In the genomic region with DNA sequence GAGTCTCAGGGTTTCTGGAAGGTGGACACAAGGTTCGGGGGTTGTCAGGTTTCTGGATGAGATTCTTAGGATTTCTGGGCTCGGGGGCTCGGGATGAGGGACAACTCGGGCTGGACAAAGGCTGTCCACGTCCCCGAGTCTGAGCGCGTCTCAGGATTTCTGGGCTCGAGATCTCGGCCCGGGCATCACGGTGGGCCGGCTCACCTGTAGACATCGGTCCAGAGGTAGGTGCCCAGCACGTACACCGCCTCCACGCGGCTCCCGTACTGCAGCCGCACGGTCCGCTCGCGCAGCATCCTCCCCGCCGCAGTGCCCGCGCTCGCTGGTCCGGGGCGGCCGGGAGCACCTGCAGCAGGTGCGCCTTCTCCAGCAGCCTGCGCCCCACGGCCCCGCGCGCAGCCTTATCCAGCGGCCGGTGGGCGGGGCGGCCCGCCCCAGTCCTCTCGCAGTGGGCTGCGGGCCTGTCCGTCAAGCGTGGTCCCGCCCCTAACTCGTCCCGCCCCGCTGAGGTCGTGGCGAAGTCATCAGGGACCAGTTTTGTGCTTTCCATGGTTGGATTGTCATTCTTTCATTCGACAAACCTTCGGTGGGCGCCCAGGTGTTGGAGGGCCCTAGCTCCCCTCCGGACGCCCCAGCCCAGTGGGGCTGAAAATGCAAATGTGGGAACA, we compare ENCODE assay signal across 8 cellular contexts. TPM values are rescaled to one million over a fixed set of nuclear protein-coding genes. Genes with fewer than 3 reads are reported as not detected.
DNase-seq lines count a peak whose midpoint lies in the region; ATAC-seq, FAIRE-seq and TF ChIP-seq lines count a peak whose summit lies in the region.

A gene (minus strand): TSS at position 376 of the 668 bp plus-strand sequence. CDS start 80 bp downstream, at position 296.

- no peak within 1 kb of the TSS for H2BK5ac ChIP-seq in H1 (ENCODE audit: low read depth, low read length)

- no peak for DNase-seq in BJ (ENCODE audit: low read depth)
- DNase-seq in NCI-H2196 treated with DMSO at 0.1 percent for 48 hours (lab: John Stamatoyannopoulos, UW; ENCODE audit: unreplicated experiment), result peak; percentile 41
- peak; percentile 68 for DNase-seq in activated CD8-positive, alpha-beta T cell treated with anti-CD3 and anti-CD28 coated beads for 36 hours
- peak in 1 of 2 experiments; percentile 89 for DNase-seq in H1 (ENCODE audit: low read depth in 1 of 2, low spot score in 2 of 2)
- peak; percentile 21 for DNase-seq in stimulated activated CD8-positive, alpha-beta memory T cell treated with anti-CD3 and anti-CD28 coated beads, Interleukin-12 subunit alpha, Interleukin-12 subunit beta, amount 100 ng/mL, for 4 hours (ENCODE audit: low read depth)

- H2BK20ac ChIP-seq in H1 (ENCODE audit: low read length), result no peak within 1 kb of the TSS

- H3K4me1 ChIP-seq in H1 (replicated peaks in 1 of 4; ENCODE audit: control insufficient read depth in 3 of 4, insufficient read depth in 4 of 4, low read length in 3 of 4), result peaks cover 0 to 17% (median 5%) of the 10 kb centered on the region in 4 experiments; a peak in 5 of 7 replicates
- H3K4me1 ChIP-seq in mesodermal cell (ENCODE audit: control insufficient read depth, insufficient read depth, low read length, poor library complexity, severe bottlenecking), result peaks cover 24% of the 10 kb centered on the region

- H3K9ac ChIP-seq in H1 (replicated peaks in 1 of 4; ENCODE audit: extremely low read depth in 1 of 4, low read depth in 3 of 4, low read length in 3 of 4), result peak within 1 kb of the TSS in 1 of 4 experiments; percentile 41; a peak in 1 of 7 replicates

- H3K4me3 ChIP-seq in BJ (ENCODE audit: low read depth, low read length), result peak within 1 kb of the TSS; percentile 36
- H3K4me3 ChIP-seq in H1 (ENCODE audit: extremely low read depth in 1 of 4, insufficient read depth in 2 of 4, low read depth in 3 of 4, low read length in 4 of 4), result peak within 1 kb of the TSS; percentile 53 to 78 (median 67)
- H3K4me3 ChIP-seq in mesodermal cell (ENCODE audit: extremely low read depth, insufficient read depth, low read length, poor library complexity, severe bottlenecking), result peak within 1 kb of the TSS; percentile 37

- no peak within 1 kb of the TSS for H2AK5ac ChIP-seq in H1 (ENCODE audit: low read depth, low read length)

- H3K4me3 Mint-ChIP-seq in activated CD8-positive, alpha-beta T cell treated with anti-CD3 and anti-CD28 coated beads for 36 hours, result peak within 1 kb of the TSS; percentile 8

- H3K79me2 ChIP-seq in H1 (ENCODE audit: control insufficient read depth in 1 of 2, insufficient read depth in 2 of 2, low read length in 2 of 2), result no peaks in the 10 kb centered on the region

- peaks cover 27% of the 10 kb centered on the region for H3K27me3 ChIP-seq in BJ (ENCODE audit: control insufficient read depth, insufficient read depth, low read length)
- H3K27me3 ChIP-seq in H1 (replicated peaks in 1 of 4; ENCODE audit: control insufficient read depth in 3 of 4, extremely low read depth in 1 of 4, insufficient read depth in 3 of 4, low read length in 3 of 4), result peaks cover 16 to 29% (median 24%) of the 10 kb centered on the region in 4 experiments

- H3K9me3 Mint-ChIP-seq in activated CD8-positive, alpha-beta T cell treated with anti-CD3 and anti-CD28 coated beads for 36 hours, result no peaks in the 10 kb centered on the region

- POLR2A ChIA-PET in BJ (lab: Charles Lee), result no interaction called here
- POLR2A ChIA-PET in activated CD8-positive, alpha-beta T cell treated with anti-CD3 and anti-CD28 coated beads for 36 hours (lab: Charles Lee), result interaction anchor here (1.0 kb wide), 1 partner anchor 10 kb away, joined by 3 read pairs; no protein-coding TSS in a partner anchor
- POLR2A ChIA-PET in H1 (lab: Charles Lee; ENCODE audit: partially characterized antibody), result interaction anchor here (0.7 to 1.5 kb wide), 2 partner anchors 11 to 286 kb away, joined by 3 read pairs; no protein-coding TSS in a partner anchor

- no peak within 1 kb of the TSS for H3K56ac ChIP-seq in H1 (replicated peaks; ENCODE audit: insufficient read length, low read depth, low read length)

- H3K79me1 ChIP-seq in H1 (ENCODE audit: low read depth, low read length), result no peaks in the 10 kb centered on the region

- no peak for TF ChIP-seq EP300 in H1 (IDR thresholded peaks at IDR 0.05; ENCODE audit: borderline replicate concordance in 1 of 2, low read depth in 2 of 2, low read length in 2 of 2)

- H3K36me3 Mint-ChIP-seq in activated CD8-positive, alpha-beta T cell treated with anti-CD3 and anti-CD28 coated beads for 36 hours (ENCODE audit: low read depth), result no peaks in the 10 kb centered on the region

- peak within 1 kb of the TSS; percentile 47; the same call in 1 of the 2 replicates for H2AFZ ChIP-seq in H1 (ENCODE audit: low read length)

- H4K20me1 ChIP-seq in H1 (replicated peaks in 1 of 2; ENCODE audit: control insufficient read depth in 1 of 2, insufficient read depth in 2 of 2, low read length in 2 of 2), result peaks cover 0 to 4% of the 10 kb centered on the region in 2 experiments

- H3K14ac ChIP-seq in H1 (ENCODE audit: insufficient read length), result peak within 1 kb of the TSS; percentile 12

- WGBS in H1 (ENCODE audit: extremely low coverage in 1 of 2, insufficient coverage in 1 of 2, insufficient read length in 1 of 2, insufficient replicate concordance in 2 of 2, low coverage in 1 of 2, low lambda C conversion rate in 2 of 2, missing lambda C conversion rate in 1 of 2), 2 experiments, result 5% methylated on average over 16 of the region's 58 CpGs; no CpG with 5 or more reads in 1 of the 2 experiments
- WGBS in mesodermal cell (ENCODE audit: insufficient coverage in 2 of 2), 2 experiments, result 1% methylated on average over 38 to 58 of the region's 58 CpGs

- no peak within 1 kb of the TSS for H4K5ac ChIP-seq in H1 (ENCODE audit: insufficient read length, low read depth, low read length)

- H3K27ac ChIP-seq in H1 (ENCODE audit: low read depth, low read length) (no peak within 1 kb of the TSS), mesodermal cell (ENCODE audit: low read depth, low read length, severe bottlenecking) (no peak within 1 kb of the TSS)

- H2BK120ac ChIP-seq in H1 (replicated peaks; ENCODE audit: low read depth, low read length), result no peak within 1 kb of the TSS

- H3K27ac Mint-ChIP-seq in activated CD8-positive, alpha-beta T cell treated with anti-CD3 and anti-CD28 coated beads for 36 hours, result no peak within 1 kb of the TSS

- no peak for FAIRE-seq in H1 (lab: Jason Lieb, UNC)

- peak; percentile 51 for ATAC-seq in GM21717 (IDR thresholded peaks at IDR 0.05; ENCODE audit: unreplicated experiment)
- peak; percentile 97 for ATAC-seq in activated CD8-positive, alpha-beta T cell treated with anti-CD3 and anti-CD28 coated beads for 36 hours
- ATAC-seq in HG03342 (IDR thresholded peaks at IDR 0.05; ENCODE audit: unreplicated experiment), result no peak

- no peak for TF ChIP-seq POLR2A in H1 (IDR thresholded peaks at IDR 0.05; ENCODE audit: control extremely low read depth in 1 of 2, low read depth in 2 of 2, low read length in 2 of 2)

- no peak within 1 kb of the TSS for H4K91ac ChIP-seq in H1 (replicated peaks; ENCODE audit: insufficient read length, low read length)

- peak within 1 kb of the TSS; percentile 72; the same call in 1 of the 2 replicates for H2BK15ac ChIP-seq in H1 (ENCODE audit: low read length)

- CTCF ChIA-PET in BJ (lab: Yijun Ruan, JAX), result interaction anchor here (16.8 kb wide), 1 partner anchor 118 kb away, joined by 347 read pairs; no protein-coding TSS in a partner anchor
- CTCF ChIA-PET in activated CD8-positive, alpha-beta T cell treated with anti-CD3 and anti-CD28 coated beads for 36 hours (lab: Charles Lee), result interaction anchor here (1.0 kb wide), 1 partner anchor 118 kb away, joined by 3 read pairs; no protein-coding TSS in a partner anchor
- CTCF ChIA-PET in H1 (lab: Charles Lee; ENCODE audit: partially characterized antibody), result interaction anchor here (0.7 to 21.2 kb wide), 9 partner anchors 10 to 217 kb away, joined by 3 to 339 read pairs (median 4); no protein-coding TSS in a partner anchor

- H3K9me3 ChIP-seq in H1 (ENCODE audit: insufficient read depth in 2 of 2, low read depth in 1 of 2, low read length in 1 of 2) (no peaks in the 10 kb centered on the region), mesodermal cell (ENCODE audit: control insufficient read depth, low read length) (no peaks in the 10 kb centered on the region)

- H4K8ac ChIP-seq in H1 (ENCODE audit: extremely low read depth, insufficient read depth, low read length), result peak within 1 kb of the TSS; percentile 16; the same call in 1 of the 2 replicates

- no peak for TF ChIP-seq CTCF in BJ (IDR thresholded peaks at IDR 0.05; ENCODE audit: insufficient read depth, low read depth, low read length)
- no peak for TF ChIP-seq CTCF in activated CD8-positive, alpha-beta T cell treated with anti-CD3 and anti-CD28 coated beads for 36 hours (IDR thresholded peaks at IDR 0.05)
- TF ChIP-seq CTCF in H1 (IDR thresholded peaks at IDR 0.05; ENCODE audit: control extremely low read depth in 1 of 3, insufficient read depth in 1 of 3, low read depth in 1 of 3, low read length in 3 of 3), result no peak

- intact Hi-C loops in activated CD8-positive, alpha-beta T cell treated with anti-CD3 and anti-CD28 coated beads for 36 hours (cut with micrococcal nuclease), result no loop called here

- H3K23me2 ChIP-seq in H1 (ENCODE audit: low read depth, low read length), result peaks cover 16% of the 10 kb centered on the region; the same call in 1 of the 2 replicates

- H2BK12ac ChIP-seq in H1 (ENCODE audit: low read depth, low read length), result no peak within 1 kb of the TSS

- H3K4me2 ChIP-seq in H1 (ENCODE audit: insufficient read depth in 1 of 2, low read depth in 2 of 2, low read length in 2 of 2), result peak within 1 kb of the TSS; percentile 98 to 99

- H3K18ac ChIP-seq in H1 (ENCODE audit: extremely low read depth, low read length), result peak within 1 kb of the TSS; percentile 48; the same call in 1 of the 2 replicates

- H3K36me3 ChIP-seq in BJ (ENCODE audit: control insufficient read depth, insufficient read depth, low read length) (no peaks in the 10 kb centered on the region), H1 (ENCODE audit: control insufficient read depth in 2 of 4, insufficient read depth in 4 of 4, low read length in 3 of 4) (no peaks in the 10 kb centered on the region), mesodermal cell (ENCODE audit: control insufficient read depth, insufficient read depth, low read length) (no peaks in the 10 kb centered on the region)

- H3K27me3 Mint-ChIP-seq in activated CD8-positive, alpha-beta T cell treated with anti-CD3 and anti-CD28 coated beads for 36 hours, result peaks cover 42% of the 10 kb centered on the region

- peaks cover 11% of the 10 kb centered on the region for H3K4me1 Mint-ChIP-seq in activated CD8-positive, alpha-beta T cell treated with anti-CD3 and anti-CD28 coated beads for 36 hours (ENCODE audit: low read depth)

- H3K23ac ChIP-seq in H1 (ENCODE audit: insufficient read length), result no peak within 1 kb of the TSS

- H3K4ac ChIP-seq in H1 (replicated peaks; ENCODE audit: insufficient read length, low read depth, low read length), result no peak within 1 kb of the TSS

- TF ChIP-seq RAD21 in H1 (IDR thresholded peaks at IDR 0.05 in 1 of 2, conservative IDR thresholded peaks at IDR 0.05 in 1 of 2; ENCODE audit: low read depth in 2 of 2, low read length in 2 of 2), result no peak

RNA-seq across cellular contexts. Expression of the gene that starts here (rescaled TPM):
- polyA plus RNA-seq in BJ (2011; rRNA removed) (0.10 and 0.15 TPM in 2 replicates), H1 (2011; rRNA removed) (1.6 and 2.5 TPM in 2 replicates)
- polyA minus RNA-seq in BJ (2011; rRNA and poly(A)+ RNA removed), result 0.24 and 0.31 TPM in 2 replicates
- total RNA-seq in activated CD8-positive, alpha-beta T cell treated with anti-CD3 and anti-CD28 coated beads for 36 hours, result not detected
- 5.8 and 7.5 TPM in 2 replicates for total RNA-seq in H1 (2021; fragmentation: NEBNext Ultra II Directional; extraction: Animal tissue kit (Norgen Biotek cat#: 25700))
- polyA plus RNA-seq in H1 (2011; cell fraction: cytosol; rRNA removed), result 1.8 TPM
- 4.4 TPM for polyA plus RNA-seq in H1 (2011; cell fraction: nucleus; rRNA removed)
- polyA plus RNA-seq in H1 (2012, experiment 1 of 2), result 2.3 to 3.3 TPM (median 2.8 TPM) in 4 replicates
- polyA plus RNA-seq in H1 (2012, experiment 2 of 2), result 2.3 TPM
- 4.0 TPM for polyA plus RNA-seq in H1 (2013, experiment 1 of 2)
- polyA plus RNA-seq in H1 (2013, experiment 2 of 2), result 4.2 TPM
- 2.2 and 3.9 TPM in 2 replicates for polyA minus RNA-seq in H1 (2011; rRNA and poly(A)+ RNA removed)
- 2.1 TPM for polyA minus RNA-seq in H1 (2011; cell fraction: cytosol; rRNA and poly(A)+ RNA removed)
- 2.8 TPM for polyA minus RNA-seq in H1 (2011; cell fraction: nucleus; rRNA and poly(A)+ RNA removed)
- polyA plus RNA-seq in mesodermal cell (2013, experiment 1 of 2), result 0.29 TPM
- 0.46 TPM for polyA plus RNA-seq in mesodermal cell (2013, experiment 2 of 2)

Comparison
In these comparisons a context has a peak if more than half of its experiments do, and no peak if none do; other contexts are left out.
1. Peak in DNase-seq and ATAC-seq in activated CD8-positive, alpha-beta T cell treated with anti-CD3 and anti-CD28 coated beads for 36 hours; RNA of the gene not detected or under 1 TPM.